Comparison of ENCODE assay signal across 9 cellular contexts in the genomic region with DNA sequence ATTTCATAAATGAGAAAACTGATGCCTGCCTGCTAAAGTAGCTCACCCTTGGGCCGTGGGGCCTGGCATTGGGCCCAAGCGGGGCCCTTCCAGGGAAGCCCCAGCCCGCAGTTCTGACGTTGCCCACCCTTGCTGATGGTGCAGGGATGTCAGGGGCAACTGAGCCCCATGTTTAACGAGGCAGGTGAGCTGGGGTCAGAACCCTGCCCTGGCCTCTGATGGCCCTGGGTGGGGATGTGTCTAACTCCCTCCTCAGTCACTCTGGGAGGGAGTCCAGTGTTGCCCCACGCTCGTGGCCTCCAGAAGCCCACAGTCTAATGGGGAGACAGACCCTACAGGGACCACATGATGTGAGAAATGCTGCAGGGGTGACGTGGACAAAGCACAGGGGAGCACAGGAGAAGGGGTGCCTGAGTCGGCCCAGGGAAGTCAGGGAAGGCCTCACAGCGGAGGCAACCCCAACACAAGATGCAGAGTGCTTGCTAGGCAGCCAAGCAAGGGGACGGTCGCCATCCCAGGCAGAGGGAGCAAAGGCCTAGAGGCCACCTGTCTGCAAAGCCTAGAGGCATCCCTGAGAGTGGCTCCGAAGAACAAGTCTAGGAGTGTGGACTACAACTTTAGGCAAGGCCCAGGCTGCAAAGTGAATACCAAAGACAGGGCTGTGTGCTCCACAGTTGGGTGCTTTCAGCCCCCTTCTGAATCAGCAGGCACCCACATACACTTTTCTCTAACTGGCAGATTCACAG. TPM values are rescaled to one million over a fixed set of nuclear protein-coding genes. Genes with fewer than 3 reads are reported as not detected.
DNase-seq lines count a peak whose midpoint lies in the region; ATAC-seq, FAIRE-seq and TF ChIP-seq lines count a peak whose summit lies in the region.
"Had no signal": no experiment of that assay in that cellular context is flagged by ENCODE, and none has a peak within 500 bp of the region (broad histone marks: within the 10 kb centered on the region; RNA-seq: fewer than 3 reads in every experiment).

No MANE protein-coding gene starts in this region.

- H3K4me2 ChIP-seq in PC-9 (peak overlapping the region; percentile 91; the same call in 1 of the 2 replicates), H1 (ENCODE audit: insufficient read depth in 1 of 2, low read depth in 2 of 2, low read length in 2 of 2) (peak overlapping the region; percentile 60 to 84; a peak in 2 of 4 replicates), trophoblast cell (ENCODE audit: low read length) (no peak overlapping the region)

- BruUV-seq in PC-9 (replicated peaks; lab: Mats Ljungman, UMichigan) = no TSS peak

- H3K9me3 ChIP-seq in CD4-positive, CD25-positive, alpha-beta regulatory T cell (ENCODE audit: control insufficient read depth in 2 of 2, low read length in 2 of 2) = no peaks in the 10 kb centered on the region
- H3K9me3 ChIP-seq in PC-9 (ENCODE audit: insufficient read depth, low read depth) = no peaks in the 10 kb centered on the region
- H3K9me3 ChIP-seq in H1 (ENCODE audit: insufficient read depth in 2 of 2, low read depth in 1 of 2, low read length in 1 of 2) = no peaks in the 10 kb centered on the region; a peak in 1 of 4 replicates
- no peaks in the 10 kb centered on the region for H3K9me3 ChIP-seq in trophoblast cell (ENCODE audit: insufficient read depth, low read depth, low read length)
- H3K9me3 ChIP-seq in mucosa of descending colon = no peaks in the 10 kb centered on the region

- WGBS in H1 (ENCODE audit: extremely low coverage in 1 of 2, insufficient coverage in 1 of 2, insufficient read length in 1 of 2, insufficient replicate concordance in 2 of 2, low coverage in 1 of 2, low lambda C conversion rate in 2 of 2, missing lambda C conversion rate in 1 of 2), 2 experiments = 91% methylated on average over 13 of the region's 13 CpGs; no CpG with 5 or more reads in 1 of the 2 experiments
- WGBS in trophoblast cell (ENCODE audit: extremely low coverage, insufficient coverage, insufficient read length) = no CpG with 5 or more reads among the region's 13 CpGs

- H2AFZ ChIP-seq in PC-9 (no peak overlapping the region), H1 (ENCODE audit: low read length) (no peak overlapping the region), trophoblast cell (ENCODE audit: insufficient read depth, low read length, poor library complexity) (no peak overlapping the region)

- peaks cover 25% of the 10 kb centered on the region for H3K4me1 ChIP-seq in CD4-positive, CD25-positive, alpha-beta regulatory T cell (ENCODE audit: control insufficient read depth, insufficient read depth, low read length, poor library complexity, severe bottlenecking)
- H3K4me1 ChIP-seq in PC-9 (replicated peaks; ENCODE audit: insufficient read depth) (peaks cover 36% of the 10 kb centered on the region), H1 (replicated peaks in 1 of 4; ENCODE audit: control insufficient read depth in 3 of 4, insufficient read depth in 4 of 4, low read length in 3 of 4) (peaks cover 5 to 21% (median 12%) of the 10 kb centered on the region in 4 experiments), trophoblast cell (ENCODE audit: control insufficient read depth in 1 of 2, insufficient read depth in 2 of 2, low read length in 2 of 2) (peaks cover 9 to 11% of the 10 kb centered on the region in 2 experiments), mucosa of descending colon (ENCODE audit: low read depth) (peaks cover 5% of the 10 kb centered on the region)

- no peak for FAIRE-seq in H1 (lab: Jason Lieb, UNC)

- H4K91ac ChIP-seq in H1 (replicated peaks; ENCODE audit: insufficient read length, low read length) = peak overlapping the region; percentile 94
- H4K91ac ChIP-seq in trophoblast cell (ENCODE audit: low read depth, low read length) = peak overlapping the region; percentile 80

- H3K27ac Mint-ChIP-seq in CD4-positive, CD25-positive, alpha-beta regulatory T cell = peak overlapping the region; percentile 99 to 100 (median 99)

- H4K8ac ChIP-seq in H1 (ENCODE audit: extremely low read depth, insufficient read depth, low read length) = peak overlapping the region; percentile 62
- no peak overlapping the region for H4K8ac ChIP-seq in trophoblast cell (ENCODE audit: low read depth, low read length)

- peaks cover 5% of the 10 kb centered on the region; the same call in 1 of the 2 replicates for H3K23me2 ChIP-seq in H1 (ENCODE audit: low read depth, low read length)

- peaks cover 0 to 57% (median 33%) of the 10 kb centered on the region in 4 donors for H3K4me1 Mint-ChIP-seq in CD4-positive, CD25-positive, alpha-beta regulatory T cell

- H3K23ac ChIP-seq in H1 (ENCODE audit: insufficient read length) (no peak overlapping the region), trophoblast cell (ENCODE audit: low read length) (no peak overlapping the region)

- no peak for TF ChIP-seq RAD21 in H1 (IDR thresholded peaks at IDR 0.05 in 1 of 2, conservative IDR thresholded peaks at IDR 0.05 in 1 of 2; ENCODE audit: low read depth in 2 of 2, low read length in 2 of 2)

- H3K14ac ChIP-seq in H1 (ENCODE audit: insufficient read length) = no peak overlapping the region
- peak overlapping the region; percentile 32 for H3K14ac ChIP-seq in trophoblast cell (ENCODE audit: low read length)

- peaks cover 47% of the 10 kb centered on the region for H3F3A ChIP-seq in PC-9 (ENCODE audit: insufficient read depth, low read depth)

- no peaks in the 10 kb centered on the region for H3K27me3 ChIP-seq in CD4-positive, CD25-positive, alpha-beta regulatory T cell (ENCODE audit: control insufficient read depth, insufficient read depth, low read length)
- H3K27me3 ChIP-seq in PC-9 (ENCODE audit: insufficient read depth, low read depth) (no peaks in the 10 kb centered on the region), H1 (replicated peaks in 1 of 4; ENCODE audit: control insufficient read depth in 3 of 4, extremely low read depth in 1 of 4, insufficient read depth in 3 of 4, low read length in 3 of 4) (no peaks in the 10 kb centered on the region; a peak in 1 of 7 replicates), trophoblast cell (ENCODE audit: insufficient read depth, low read length) (no peaks in the 10 kb centered on the region)

- H3K4ac ChIP-seq in H1 (replicated peaks; ENCODE audit: insufficient read length, low read depth, low read length) (peak overlapping the region; percentile 89), trophoblast cell (ENCODE audit: low read depth, low read length) (no peak overlapping the region)

- H2BK15ac ChIP-seq in H1 (ENCODE audit: low read length) = peak overlapping the region; percentile 95

- no peaks in the 10 kb centered on the region for H3K9me2 ChIP-seq in PC-9 (ENCODE audit: insufficient read depth)

- TF ChIP-seq CTCF in PC-9 (conservative IDR thresholded peaks at IDR 0.05) = no peak
- TF ChIP-seq CTCF in H1 (IDR thresholded peaks at IDR 0.05; ENCODE audit: control extremely low read depth in 1 of 3, insufficient read depth in 1 of 3, low read depth in 1 of 3, low read length in 3 of 3) = no peak
- TF ChIP-seq CTCF in mucosa of descending colon (IDR thresholded peaks at IDR 0.05) = no peak

- intact Hi-C loops in PC-9 (cut with micrococcal nuclease; ENCODE audit: unreplicated experiment) (loop anchor here (1.0 kb wide), 1 partner anchor 11 kb away; no protein-coding TSS in a partner anchor), mucosa of descending colon (cut with DNase I, micrococcal nuclease) (no loop called here)

- H3K36me3 Mint-ChIP-seq in CD4-positive, CD25-positive, alpha-beta regulatory T cell = no peaks in the 10 kb centered on the region

- no peaks in the 10 kb centered on the region for H3K36me3 ChIP-seq in CD4-positive, CD25-positive, alpha-beta regulatory T cell (ENCODE audit: control insufficient read depth, insufficient read depth, low read length)
- no peaks in the 10 kb centered on the region for H3K36me3 ChIP-seq in PC-9 (ENCODE audit: low read depth)
- no peaks in the 10 kb centered on the region for H3K36me3 ChIP-seq in H1 (ENCODE audit: control insufficient read depth in 2 of 4, insufficient read depth in 4 of 4, low read length in 3 of 4)
- no peaks in the 10 kb centered on the region for H3K36me3 ChIP-seq in trophoblast cell (ENCODE audit: control insufficient read depth in 1 of 2, insufficient read depth in 2 of 2, low read length in 2 of 2)
- no peaks in the 10 kb centered on the region for H3K36me3 ChIP-seq in mucosa of descending colon (ENCODE audit: low read depth)

- H2BK20ac ChIP-seq in H1 (ENCODE audit: low read length) = peak overlapping the region; percentile 91

- H3K4me3 ChIP-seq in CD4-positive, CD25-positive, alpha-beta regulatory T cell (ENCODE audit: low read depth, low read length) = no peak overlapping the region
- H3K4me3 ChIP-seq in PC-9 (no peak overlapping the region), H1 (ENCODE audit: extremely low read depth in 1 of 4, insufficient read depth in 2 of 4, low read depth in 3 of 4, low read length in 4 of 4) (no peak overlapping the region), trophoblast cell (ENCODE audit: low read depth, low read length) (no peak overlapping the region), mucosa of descending colon (no peak overlapping the region)

- no peaks in the 10 kb centered on the region for H3K9me3 Mint-ChIP-seq in CD4-positive, CD25-positive, alpha-beta regulatory T cell

- CTCF ChIA-PET in PC-9 (lab: Charles Lee) = interaction anchor here (0.7 kb wide), 1 partner anchor 438 kb away, joined by 7 read pairs; no protein-coding TSS in a partner anchor
- CTCF ChIA-PET in H1 (lab: Charles Lee; ENCODE audit: partially characterized antibody) = interaction anchor here (1.0 kb wide), 2 partner anchors 24 to 166 kb away, joined by 3 to 7 read pairs; no protein-coding TSS in a partner anchor

- H2BK12ac ChIP-seq in H1 (ENCODE audit: low read depth, low read length) = peak overlapping the region; percentile 80
- H2BK12ac ChIP-seq in trophoblast cell (ENCODE audit: low read length) = peak overlapping the region; percentile 32

- H3K79me2 ChIP-seq in PC-9 (ENCODE audit: low read depth) (peaks cover 12% of the 10 kb centered on the region; the same call in 1 of the 2 replicates), H1 (ENCODE audit: control insufficient read depth in 1 of 2, insufficient read depth in 2 of 2, low read length in 2 of 2) (no peaks in the 10 kb centered on the region), trophoblast cell (ENCODE audit: control insufficient read depth, insufficient read depth, low read length, poor library complexity) (peaks cover 3% of the 10 kb centered on the region)

- H4K20me1 ChIP-seq in PC-9 (ENCODE audit: insufficient read depth) = no peaks in the 10 kb centered on the region
- no peaks in the 10 kb centered on the region for H4K20me1 ChIP-seq in H1 (replicated peaks in 1 of 2; ENCODE audit: control insufficient read depth in 1 of 2, insufficient read depth in 2 of 2, low read length in 2 of 2)

- H4K12ac ChIP-seq in trophoblast cell (ENCODE audit: low read depth, low read length) = no peak overlapping the region

- H3K9ac ChIP-seq in H1 (replicated peaks in 1 of 4; ENCODE audit: extremely low read depth in 1 of 4, low read depth in 3 of 4, low read length in 3 of 4) (peak overlapping the region in 1 of 4 experiments; percentile 32; a peak in 2 of 7 replicates), trophoblast cell (ENCODE audit: low read length) (no peak overlapping the region)

- H2BK120ac ChIP-seq in H1 (replicated peaks; ENCODE audit: low read depth, low read length) (peak overlapping the region; percentile 73), trophoblast cell (ENCODE audit: insufficient read depth, low read length, poor library complexity) (peak overlapping the region; percentile 9)

- no peak for DNase-seq in CD4-positive, CD25-positive, alpha-beta regulatory T cell
- DNase-seq in PC-9 = no peak
- DNase-seq in H1 (ENCODE audit: low read depth in 1 of 2, low spot score in 2 of 2) = no peak
- DNase-seq in trophoblast cell = no peak
- DNase-seq in mucosa of descending colon = no peak
- DNase-seq in NCI-H446 treated with DMSO at 0.1 percent for 48 hours (lab: John Stamatoyannopoulos, UW) = no peak
- DNase-seq: RPMI8226 had no signal

- H3K18ac ChIP-seq in H1 (ENCODE audit: extremely low read depth, low read length) = peak overlapping the region; percentile 81
- H3K18ac ChIP-seq in trophoblast cell (ENCODE audit: low read length) = peak overlapping the region; percentile 15

- H3K27ac ChIP-seq in CD4-positive, CD25-positive, alpha-beta regulatory T cell (ENCODE audit: insufficient read depth, low read length, poor library complexity, severe bottlenecking) = peak overlapping the region; percentile 99
- H3K27ac ChIP-seq in PC-9 (peak overlapping the region; percentile 89), H1 (ENCODE audit: low read depth, low read length) (no peak overlapping the region), trophoblast cell (ENCODE audit: low read depth, low read length) (no peak overlapping the region)

- H3K79me1 ChIP-seq in H1 (ENCODE audit: low read depth, low read length) (no peaks in the 10 kb centered on the region), trophoblast cell (ENCODE audit: low read length) (peaks cover 16% of the 10 kb centered on the region)

- TF ChIP-seq POLR2A in H1 (IDR thresholded peaks at IDR 0.05; ENCODE audit: control extremely low read depth in 1 of 2, low read depth in 2 of 2, low read length in 2 of 2) = no peak

- POLR2A ChIA-PET in PC-9 (lab: Charles Lee; ENCODE audit: unreplicated experiment) (no interaction called here), H1 (lab: Charles Lee; ENCODE audit: partially characterized antibody) (interaction anchor here (1.1 to 3.5 kb wide), 5 partner anchors 17 to 38 kb away, joined by 3 to 54 read pairs (median 11); partner anchors contain the start of gene DDIT4)

- no peak for TF ChIP-seq EP300 in H1 (IDR thresholded peaks at IDR 0.05; ENCODE audit: borderline replicate concordance in 1 of 2, low read depth in 2 of 2, low read length in 2 of 2)

- peak overlapping the region; percentile 15 to 90 (median 56) for H3K4me3 Mint-ChIP-seq in CD4-positive, CD25-positive, alpha-beta regulatory T cell

- no peak for ATAC-seq in CD4-positive, CD25-positive, alpha-beta regulatory T cell (ENCODE audit: low read depth in 2 of 2)
- ATAC-seq in mucosa of descending colon (no peak), HG03139 (IDR thresholded peaks at IDR 0.05; ENCODE audit: unreplicated experiment) (no peak), HG03439 (IDR thresholded peaks at IDR 0.05; ENCODE audit: unreplicated experiment) (no peak)

- H2AK5ac ChIP-seq in H1 (ENCODE audit: low read depth, low read length) (peak overlapping the region; percentile 91), trophoblast cell (ENCODE audit: low read length) (peak overlapping the region; percentile 33)

- no peak overlapping the region for H3K56ac ChIP-seq in H1 (replicated peaks; ENCODE audit: insufficient read length, low read depth, low read length)

- H3K27me3 Mint-ChIP-seq in CD4-positive, CD25-positive, alpha-beta regulatory T cell = peaks cover 7% of the 10 kb centered on the region

- no peak overlapping the region for H4K5ac ChIP-seq in H1 (ENCODE audit: insufficient read length, low read depth, low read length)

- peak overlapping the region; percentile 92 for H2BK5ac ChIP-seq in H1 (ENCODE audit: low read depth, low read length)
- H2BK5ac ChIP-seq in trophoblast cell (ENCODE audit: low read depth, low read length, poor library complexity) = no peak overlapping the region

RNA-seq across cellular contexts. Expression of gene DDIT4, which starts 25.2 kb away (rescaled TPM):
- 403 TPM for total RNA-seq in CD4-positive, CD25-positive, alpha-beta regulatory T cell
- polyA plus RNA-seq in CD4-positive, CD25-positive, alpha-beta regulatory T cell = 100 to 1,000 TPM in 1 of 4 donors, 10 to 100 TPM in 3; 62.1 to 123 (median 76.6) TPM
- total RNA-seq in PC-9 (2021) = 178 and 212 TPM in 2 replicates
- 42.1 and 47.4 TPM in 2 replicates for total RNA-seq in H1 (2021; fragmentation: NEBNext Ultra II Directional; extraction: Animal tissue kit (Norgen Biotek cat#: 25700))
- polyA plus RNA-seq in H1 (2011; rRNA removed) = 108 and 187 TPM in 2 replicates
- 146 TPM for polyA plus RNA-seq in H1 (2011; cell fraction: cytosol; rRNA removed)
- polyA plus RNA-seq in H1 (2011; cell fraction: nucleus; rRNA removed) = 143 TPM
- 55.0 to 142 TPM (median 113 TPM) in 4 replicates for polyA plus RNA-seq in H1 (2012, experiment 1 of 2)
- 62.5 TPM for polyA plus RNA-seq in H1 (2012, experiment 2 of 2)
- polyA plus RNA-seq in H1 (2013, experiment 1 of 2) = 18.5 TPM
- 19.9 TPM for polyA plus RNA-seq in H1 (2013, experiment 2 of 2)
- polyA minus RNA-seq in H1 (2011; rRNA and poly(A)+ RNA removed) = 63.3 and 82.3 TPM in 2 replicates
- polyA minus RNA-seq in H1 (2011; cell fraction: cytosol; rRNA and poly(A)+ RNA removed) = 113 TPM
- 186 TPM for polyA minus RNA-seq in H1 (2011; cell fraction: nucleus; rRNA and poly(A)+ RNA removed)
- polyA plus RNA-seq in trophoblast cell (2013) = 175 and 178 TPM in 2 replicates
- total RNA-seq in mucosa of descending colon = 100 to 1,000 TPM in 1 of 3 donors, 10 to 100 TPM in 2; 32.9 to 142 (median 49.6) TPM

RNA-seq across cellular contexts. Expression of gene DNAJB12, which starts 55.8 kb away (rescaled TPM):
- total RNA-seq in CD4-positive, CD25-positive, alpha-beta regulatory T cell = 40.2 TPM
- polyA plus RNA-seq in CD4-positive, CD25-positive, alpha-beta regulatory T cell = 10 to 100 TPM; 17.8 to 24.4 (median 19.9) TPM
- total RNA-seq in PC-9 (2021) (37.0 and 46.9 TPM in 2 replicates), mucosa of descending colon (10 to 100 TPM; 37.0 to 38.9 (median 37.7) TPM)
- total RNA-seq in H1 (2021; fragmentation: NEBNext Ultra II Directional; extraction: Animal tissue kit (Norgen Biotek cat#: 25700)) = 19.6 and 20.5 TPM in 2 replicates
- polyA plus RNA-seq in H1 (2011; rRNA removed) = 10.8 and 16.0 TPM in 2 replicates
- polyA plus RNA-seq in H1 (2011; cell fraction: cytosol; rRNA removed) = 12.4 TPM
- 23.3 TPM for polyA plus RNA-seq in H1 (2011; cell fraction: nucleus; rRNA removed)
- polyA plus RNA-seq in H1 (2012, experiment 1 of 2) = 10.7 to 18.5 TPM (median 16.7 TPM) in 4 replicates
- polyA plus RNA-seq in H1 (2012, experiment 2 of 2) = 12.5 TPM
- polyA plus RNA-seq in H1 (2013, experiment 1 of 2) = 14.1 TPM
- polyA plus RNA-seq in H1 (2013, experiment 2 of 2) = 15.3 TPM
- polyA minus RNA-seq in H1 (2011; rRNA and poly(A)+ RNA removed) = 9.2 and 9.8 TPM in 2 replicates
- 12.0 TPM for polyA minus RNA-seq in H1 (2011; cell fraction: cytosol; rRNA and poly(A)+ RNA removed)
- 13.9 TPM for polyA minus RNA-seq in H1 (2011; cell fraction: nucleus; rRNA and poly(A)+ RNA removed)
- 17.3 and 17.4 TPM in 2 replicates for polyA plus RNA-seq in trophoblast cell (2013)

Comparison
In these comparisons a context has a peak if more than half of its experiments do, and no peak if none do; other contexts are left out.
1. H3K27ac ChIP-seq: peak in CD4-positive, CD25-positive, alpha-beta regulatory T cell (single experiment) and PC-9 (single experiment); none in H1 (single experiment) and trophoblast cell (single experiment).